24 cellular contexts compared by ENCODE assay signal in the genomic region with DNA sequence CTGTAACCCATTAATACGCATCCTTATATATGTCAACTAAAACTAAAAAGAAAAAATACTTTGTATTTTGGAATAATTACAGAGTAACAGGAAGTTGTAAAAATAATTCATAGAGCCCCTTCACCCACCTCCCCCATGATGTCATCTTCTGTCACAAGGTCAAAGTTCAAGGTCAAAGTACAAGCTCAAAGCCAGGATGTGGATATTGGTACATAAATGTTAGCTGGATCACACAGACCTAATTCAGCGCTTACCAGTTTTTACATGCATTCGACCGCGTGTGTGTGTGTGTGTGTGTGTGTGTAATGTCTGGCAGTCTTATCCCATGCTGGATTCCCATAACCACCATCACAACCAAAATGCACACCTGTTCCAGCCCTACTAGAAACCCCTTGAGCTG.
DNase-seq lines count a peak whose midpoint lies in the region; ATAC-seq, FAIRE-seq and TF ChIP-seq lines count a peak whose summit lies in the region.
"Had no signal": no experiment of that assay in that cellular context is flagged by ENCODE, and none has a peak within 500 bp of the region (broad histone marks: within the 10 kb centered on the region; RNA-seq: fewer than 3 reads in every experiment).

No MANE protein-coding gene starts in this region.

- no TSS peak for BruUV-seq in GM12878 (replicated peaks; lab: Mats Ljungman, UMichigan)
- BruUV-seq in Caco-2 (replicated peaks; lab: Mats Ljungman, UMichigan): no TSS peak

- no peaks in the 10 kb centered on the region for H3K27me3 Mint-ChIP-seq in neural crest cell (ENCODE audit: low read depth)
- peaks cover 3% of the 10 kb centered on the region for H3K27me3 Mint-ChIP-seq in Caco-2 (ENCODE audit: insufficient read depth, unreplicated experiment)

- intact Hi-C loops in GM12878 (cut with micrococcal nuclease; ENCODE audit: unreplicated experiment) (no loop called here), Caco-2 (cut with micrococcal nuclease; ENCODE audit: unreplicated experiment) (no loop called here)

- no peak overlapping the region for H2AFZ ChIP-seq in GM12878 (ENCODE audit: control insufficient read depth, low read depth, low read length)
- H2AFZ ChIP-seq: GM23248 had no signal

- no peaks in the 10 kb centered on the region for H4K20me1 ChIP-seq in GM12878 (ENCODE audit: control insufficient read depth, insufficient read depth)
- H4K20me1 ChIP-seq: BLaER1 treated with 17β-estradiol and CSF1 and Interleukin-3, amounts not matched to agents 10 nM and 100 nM had no signal

- no peaks in the 10 kb centered on the region for H3K79me2 ChIP-seq in GM12878 (ENCODE audit: control insufficient read depth, insufficient read depth, low read length)

- H3K4me2 ChIP-seq in GM12878 (ENCODE audit: control insufficient read depth, insufficient read depth): no peak overlapping the region
- H3K4me2 ChIP-seq: A549 had no signal

- TF ChIP-seq RAD21 in GM12878 (IDR thresholded peaks at IDR 0.05; ENCODE audit: insufficient read depth, low read depth, low read length): no peak
- no peak for TF ChIP-seq RAD21 in liver (IDR thresholded peaks at IDR 0.05)

- H3K9me3 ChIP-seq in HEK293 (ENCODE audit: control insufficient read depth, insufficient read depth, low read depth, low read length): no peaks in the 10 kb centered on the region
- no peaks in the 10 kb centered on the region for H3K9me3 ChIP-seq in GM12878 (replicated peaks; ENCODE audit: control insufficient read depth, insufficient read depth, low read length)
- H3K9me3 ChIP-seq in liver (ENCODE audit: control insufficient read depth in 4 of 4, low read length in 3 of 4): no peaks in the 10 kb centered on the region
- H3K9me3 ChIP-seq in Caco-2: no peaks in the 10 kb centered on the region
- H3K9me3 ChIP-seq: A549, BE2C had no signal

- TF ChIP-seq CTCF in HEK293 (tag by site-specific recombination; IDR thresholded peaks at IDR 0.05) (no peak), GM12878 (IDR thresholded peaks at IDR 0.05 in 2 of 3, conservative IDR thresholded peaks at IDR 0.05 in 1 of 3; ENCODE audit: control insufficient read depth in 2 of 3, extremely low read depth in 1 of 3, insufficient read depth in 1 of 3, low read depth in 3 of 3, low read length in 3 of 3) (no peak), liver (IDR thresholded peaks at IDR 0.05; ENCODE audit: low read depth, low read length, missing input control) (no peak), neural crest cell (conservative IDR thresholded peaks at IDR 0.05) (no peak), Caco-2 (IDR thresholded peaks at IDR 0.05; ENCODE audit: insufficient read depth in 1 of 2, low read depth in 1 of 2, low read length in 1 of 2, severe bottlenecking in 1 of 2, unreplicated experiment in 1 of 2) (no peak)

- no peaks in the 10 kb centered on the region for H3K9me3 Mint-ChIP-seq in neural crest cell
- H3K9me3 Mint-ChIP-seq in Caco-2 (ENCODE audit: unreplicated experiment): no peaks in the 10 kb centered on the region
- H3K9me3 Mint-ChIP-seq: CD4-positive, alpha-beta memory T cell had no signal

- TF ChIP-seq EP300 in GM12878 (IDR thresholded peaks at IDR 0.05; ENCODE audit: borderline replicate concordance in 1 of 2, control insufficient read depth in 1 of 2, low read depth in 2 of 2, low read length in 2 of 2): no peak

- in situ Hi-C loops in GM12878 (cut with MboI): no loop called here

- SMC1A ChIA-PET in GM12878 (lab: Charles Lee; ENCODE audit: uncharacterized antibody, unreplicated experiment): no interaction called here

- RAD21 ChIA-PET in GM12878 (lab: Charles Lee; ENCODE audit: unreplicated experiment): no interaction called here

- H3K4me1 Mint-ChIP-seq in neural crest cell (peaks cover 35% of the 10 kb centered on the region), Caco-2 (ENCODE audit: low read depth, unreplicated experiment) (no peaks in the 10 kb centered on the region)

- TF ChIP-seq POLR2A in GM12878 (IDR thresholded peaks at IDR 0.05; ENCODE audit: low read depth, low read length): no peak

- H3K4me1 ChIP-seq in HEK293 (ENCODE audit: control insufficient read depth, insufficient read depth, low read length) (no peaks in the 10 kb centered on the region), GM12878 (ENCODE audit: control insufficient read depth, insufficient read depth, low read length) (no peaks in the 10 kb centered on the region), liver (ENCODE audit: control insufficient read depth in 4 of 4, insufficient read depth in 4 of 4, low read length in 3 of 4) (no peaks in the 10 kb centered on the region), Caco-2 (no peaks in the 10 kb centered on the region)
- H3K4me1 ChIP-seq: BE2C had no signal

- CTCF ChIA-PET in HEK293 (lab: Yijun Ruan, JAX) (no interaction called here), GM12878 (lab: Yijun Ruan, JAX) (no interaction called here), Caco-2 (lab: Charles Lee) (no interaction called here)

- H3K4me3 Mint-ChIP-seq in neural crest cell (no peak overlapping the region), Caco-2 (ENCODE audit: unreplicated experiment) (no peak overlapping the region)
- H3K4me3 Mint-ChIP-seq: CD14-positive monocyte; CD4-positive, alpha-beta memory T cell had no signal

- H3K4me3 ChIP-seq in HEK293 (ENCODE audit: low read depth, low read length) (no peak overlapping the region), GM12878 (no peak overlapping the region), liver (ENCODE audit: low read depth in 1 of 3, low read length in 3 of 3) (no peak overlapping the region), Caco-2 (ENCODE audit: low read depth, low read length) (no peak overlapping the region)
- H3K4me3 ChIP-seq: A549; BLaER1 treated with 17β-estradiol and CSF1 and Interleukin-3, amounts not matched to agents 10 nM and 100 nM; GM23248 had no signal

- H3K27ac Mint-ChIP-seq in neural crest cell (ENCODE audit: unreplicated experiment) (peak overlapping the region; percentile 45), Caco-2 (ENCODE audit: unreplicated experiment) (no peak overlapping the region)
- H3K27ac Mint-ChIP-seq: CD4-positive, alpha-beta memory T cell had no signal

- 83% methylated on average over 5 of the region's 5 CpGs for WGBS in GM12878 (ENCODE audit: insufficient coverage, insufficient replicate concordance, low lambda C conversion rate, missing lambda C conversion rate)
- WGBS in liver: 82% methylated on average over 5 of the region's 5 CpGs

- POLR2A ChIA-PET in HEK293 (lab: Yijun Ruan, JAX): no interaction called here
- POLR2A ChIA-PET in GM12878 (lab: Charles Lee): no interaction called here
- POLR2A ChIA-PET in Caco-2 (lab: Charles Lee): no interaction called here

- DNase-seq in GM12878 (ENCODE audit: low read depth, low spot score): no peak
- no peak for DNase-seq in neural crest cell (ENCODE audit: low read depth, low spot score)
- DNase-seq in Caco-2: no peak
- no peak for DNase-seq in NCI-H1436 treated with DMSO at 0.1 percent for 48 hours (lab: John Stamatoyannopoulos, UW)
- no peak for DNase-seq in CD1c-positive myeloid dendritic cell (ENCODE audit: extremely low spot score)
- DNase-seq: 8988T; ACHN; AML-193; BE2C; CD4-positive, alpha-beta memory T cell; COR-L47; DMS153; DND-41; GM23248; H7; HCEC 1CT had no signal

- H3K27ac ChIP-seq in HEK293 (ENCODE audit: extremely low read depth, low read depth, low read length): no peak overlapping the region
- no peak overlapping the region for H3K27ac ChIP-seq in GM12878 (ENCODE audit: control insufficient read depth, insufficient read depth)
- H3K27ac ChIP-seq in liver (ENCODE audit: low read depth in 1 of 2, low read length in 2 of 2): no peak overlapping the region
- H3K27ac ChIP-seq: A549; BLaER1 treated with 17β-estradiol and CSF1 and Interleukin-3, amounts not matched to agents 10 nM and 100 nM; GM23248 had no signal

- H3K9ac ChIP-seq in GM12878 (ENCODE audit: control insufficient read depth, insufficient read depth, low read length) (no peak overlapping the region), liver (ENCODE audit: low read depth in 1 of 2, low read length in 2 of 2) (no peak overlapping the region)
- H3K9ac ChIP-seq: BLaER1 treated with 17β-estradiol and CSF1 and Interleukin-3, amounts not matched to agents 10 nM and 100 nM; GM23248 had no signal

- no peak for FAIRE-seq in GM12878 (lab: Jason Lieb, UNC)
- FAIRE-seq: A549, G401.6, GM19239, H1 had no signal

- H3K36me3 Mint-ChIP-seq in neural crest cell (ENCODE audit: low read depth) (peaks cover under 1% of the 10 kb centered on the region), Caco-2 (ENCODE audit: insufficient read depth, unreplicated experiment) (no peaks in the 10 kb centered on the region)
- H3K36me3 Mint-ChIP-seq: CD14-positive monocyte; CD4-positive, alpha-beta memory T cell had no signal

- H3K36me3 ChIP-seq in HEK293 (ENCODE audit: control insufficient read depth in 2 of 2, insufficient read depth in 1 of 2, low read length in 2 of 2) (no peaks in the 10 kb centered on the region), GM12878 (ENCODE audit: control insufficient read depth in 2 of 2, insufficient read depth in 2 of 2, low read length in 1 of 2) (no peaks in the 10 kb centered on the region), liver (ENCODE audit: control insufficient read depth in 4 of 4, insufficient read depth in 3 of 4, low read depth in 1 of 4, low read length in 3 of 4) (peaks cover 0 to 1% (median 0%) of the 10 kb centered on the region in 4 donors), Caco-2 (ENCODE audit: control insufficient read depth, insufficient read depth, low read length) (no peaks in the 10 kb centered on the region)
- H3K36me3 ChIP-seq: BE2C; BLaER1 treated with 17β-estradiol and CSF1 and Interleukin-3, amounts not matched to agents 10 nM and 100 nM had no signal

- ATAC-seq in GM12878: no peak
- ATAC-seq: A549 had no signal

- H3K27me3 ChIP-seq in GM12878 (replicated peaks in 1 of 2; ENCODE audit: control insufficient read depth in 2 of 2, insufficient read depth in 2 of 2, low read length in 1 of 2) (no peaks in the 10 kb centered on the region; a peak in 1 of 4 replicates), liver (ENCODE audit: control insufficient read depth in 4 of 4, insufficient read depth in 4 of 4, low read length in 3 of 4) (no peaks in the 10 kb centered on the region), Caco-2 (replicated peaks; ENCODE audit: control insufficient read depth, insufficient read depth, low read length) (no peaks in the 10 kb centered on the region)
- H3K27me3 ChIP-seq: BE2C; BLaER1 treated with 17β-estradiol and CSF1 and Interleukin-3, amounts not matched to agents 10 nM and 100 nM had no signal

TF ChIP-seq in GM12878, 131 proteins besides CTCF, POLR2A, EP300 and RAD21 (continues in another document):
- 0 out of 2 replicates have a peak, but pooled peaks have one; percentile 35 for TF ChIP-seq NR2C1 (IDR thresholded peaks at IDR 0.05)

TF ChIP-seq in liver, 16 proteins besides CTCF, POLR2A, EP300 and RAD21:
- TF ChIP-seq RXRA (IDR thresholded peaks at IDR 0.05): no peak
- peak; percentile 14 for TF ChIP-seq NR2F2 (IDR thresholded peaks at IDR 0.05)
- TF ChIP-seq YY1 (IDR thresholded peaks at IDR 0.05): no peak

Comparison
In these comparisons a context has a peak if more than half of its experiments do, and no peak if none do; other contexts are left out.
1. Of the 9 proteins assayed by ChIP-seq in both HEK293 and GM12878: peak only in HEK293: ATF2; only in GM12878: none; in both: none; in neither: 8.